ENCODE assay signal across 18 cellular contexts in the genomic region with DNA sequence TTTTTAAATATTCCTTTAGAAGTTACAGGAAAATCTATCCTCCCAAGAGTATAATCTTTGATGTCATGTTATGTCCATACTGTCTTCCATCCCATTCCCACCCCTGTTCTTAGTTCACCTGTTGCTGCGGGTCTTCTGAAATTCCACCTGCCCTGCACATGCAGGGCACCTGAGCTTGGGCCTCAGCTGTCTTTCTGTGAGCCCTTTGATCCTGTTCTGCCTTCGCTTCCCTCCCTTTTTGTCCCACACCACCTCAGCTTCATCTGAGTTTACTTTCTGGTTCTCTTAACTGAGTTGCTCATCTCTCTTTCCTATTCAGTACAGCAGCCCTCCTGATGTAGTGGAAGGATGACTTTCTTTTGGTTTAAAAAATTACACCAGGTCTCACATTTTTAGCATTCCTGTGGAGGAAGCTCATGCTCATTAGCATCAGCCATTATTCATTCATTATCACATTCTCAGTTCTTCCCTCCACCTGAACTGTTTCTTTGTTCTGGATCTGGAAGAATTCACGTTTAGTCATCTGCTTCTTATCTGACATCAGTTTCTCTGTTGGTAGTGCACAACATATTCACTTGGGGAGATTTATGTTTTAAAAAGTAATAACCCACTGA.
A peak's percentile ranks its signal among the peaks of the same experiment; 100 is the strongest.
DNase-seq lines count a peak whose midpoint lies in the region; ATAC-seq, FAIRE-seq and TF ChIP-seq lines count a peak whose summit lies in the region.
"Had no signal": no experiment of that assay in that cellular context is flagged by ENCODE, and none has a peak within 500 bp of the region (broad histone marks: within the 10 kb centered on the region; RNA-seq: fewer than 3 reads in every experiment).

No MANE protein-coding gene starts in this region.

- POLR2A ChIA-PET in H1 (lab: Charles Lee; ENCODE audit: partially characterized antibody), result interaction anchor here (1.1 to 1.9 kb wide), 3 partner anchors 10 to 14 kb away, joined by 4 to 8 read pairs (median 7); no protein-coding TSS in a partner anchor

- peak overlapping the region; percentile 51 for H4K5ac ChIP-seq in H1 (ENCODE audit: insufficient read length, low read depth, low read length)

- H2AFZ ChIP-seq in H1 (ENCODE audit: low read length), result no peak overlapping the region

- no peaks in the 10 kb centered on the region; the same call in 1 of the 2 replicates for H3K79me1 ChIP-seq in H1 (ENCODE audit: low read depth, low read length)

- peaks cover 0 to 36% of the 10 kb centered on the region in 2 experiments; a peak in 2 of 4 replicates for H3K79me2 ChIP-seq in H1 (ENCODE audit: control insufficient read depth in 1 of 2, insufficient read depth in 2 of 2, low read length in 2 of 2)

- H3K4me1 ChIP-seq in H1 (replicated peaks in 1 of 4; ENCODE audit: control insufficient read depth in 3 of 4, insufficient read depth in 4 of 4, low read length in 3 of 4), result peaks cover 2 to 11% (median 7%) of the 10 kb centered on the region in 4 experiments; a peak in 4 of 7 replicates
- peaks cover 36% of the 10 kb centered on the region; the same call in 1 of the 2 replicates for H3K4me1 ChIP-seq in iPS-20b (ENCODE audit: insufficient read depth, low read length)

- peak overlapping the region; percentile 53; the same call in 1 of the 2 replicates for H3K18ac ChIP-seq in H1 (ENCODE audit: extremely low read depth, low read length)

- peak overlapping the region; percentile 10 for H2BK120ac ChIP-seq in H1 (replicated peaks; ENCODE audit: low read depth, low read length)

- 0 out of 2 replicates have a peak overlapping the region, but pooled peaks have one; percentile 68 for H2BK20ac ChIP-seq in H1 (ENCODE audit: low read length)

- H3K27me3 ChIP-seq in H1 (replicated peaks in 1 of 4; ENCODE audit: control insufficient read depth in 3 of 4, extremely low read depth in 1 of 4, insufficient read depth in 3 of 4, low read length in 3 of 4), result no peaks in the 10 kb centered on the region
- H3K27me3 ChIP-seq in iPS-20b (ENCODE audit: insufficient read depth, low read length), result no peaks in the 10 kb centered on the region

- no peak for TF ChIP-seq RAD21 in H1 (IDR thresholded peaks at IDR 0.05 in 1 of 2, conservative IDR thresholded peaks at IDR 0.05 in 1 of 2; ENCODE audit: low read depth in 2 of 2, low read length in 2 of 2)

- no peak overlapping the region for H3K4ac ChIP-seq in H1 (replicated peaks; ENCODE audit: insufficient read length, low read depth, low read length)

- H3K56ac ChIP-seq in H1 (replicated peaks; ENCODE audit: insufficient read length, low read depth, low read length), result no peak overlapping the region

- H3K9me3 Mint-ChIP-seq in activated naive CD4-positive, alpha-beta T cell treated with anti-CD3 and anti-CD28 coated beads, Interleukin-2, amount 10 ng/mL, durations not matched to agents 7 days and 5 days, result peaks cover 2% of the 10 kb centered on the region
- H3K9me3 Mint-ChIP-seq in progenitor cell of endocrine pancreas (ENCODE audit: low read depth), result peaks cover 3% of the 10 kb centered on the region

- no peak overlapping the region; a peak in 1 of 7 replicates for H3K9ac ChIP-seq in H1 (replicated peaks in 1 of 4; ENCODE audit: extremely low read depth in 1 of 4, low read depth in 3 of 4, low read length in 3 of 4)
- peak overlapping the region; percentile 44; the same call in 1 of the 2 replicates for H3K9ac ChIP-seq in iPS-20b (ENCODE audit: low read depth, low read length)

- H3K4me3 Mint-ChIP-seq in activated naive CD4-positive, alpha-beta T cell treated with anti-CD3 and anti-CD28 coated beads, Interleukin-2, amount 10 ng/mL, durations not matched to agents 7 days and 5 days, result no peak overlapping the region
- no peak overlapping the region for H3K4me3 Mint-ChIP-seq in progenitor cell of endocrine pancreas (ENCODE audit: low read depth)

- H3K27me3 Mint-ChIP-seq in activated naive CD4-positive, alpha-beta T cell treated with anti-CD3 and anti-CD28 coated beads, Interleukin-2, amount 10 ng/mL, durations not matched to agents 7 days and 5 days, result no peaks in the 10 kb centered on the region
- H3K27me3 Mint-ChIP-seq in progenitor cell of endocrine pancreas, result peaks cover 3% of the 10 kb centered on the region

- H3K14ac ChIP-seq in H1 (ENCODE audit: insufficient read length), result no peak overlapping the region

- H4K8ac ChIP-seq in H1 (ENCODE audit: extremely low read depth, insufficient read depth, low read length), result no peak overlapping the region

- H2BK5ac ChIP-seq in H1 (ENCODE audit: low read depth, low read length), result peak overlapping the region; percentile 90

- peak overlapping the region; percentile 37 to 41 for H3K4me2 ChIP-seq in H1 (ENCODE audit: insufficient read depth in 1 of 2, low read depth in 2 of 2, low read length in 2 of 2)

- no peaks in the 10 kb centered on the region for H3K4me1 Mint-ChIP-seq in activated naive CD4-positive, alpha-beta T cell treated with anti-CD3 and anti-CD28 coated beads, Interleukin-2, amount 10 ng/mL, durations not matched to agents 7 days and 5 days
- peaks cover 11% of the 10 kb centered on the region for H3K4me1 Mint-ChIP-seq in progenitor cell of endocrine pancreas (ENCODE audit: low read depth)

- H3K23ac ChIP-seq in H1 (ENCODE audit: insufficient read length), result no peak overlapping the region

- no peak for DNase-seq in activated naive CD4-positive, alpha-beta T cell treated with anti-CD3 and anti-CD28 coated beads, Interleukin-2, amount 10 ng/mL, durations not matched to agents 7 days and 5 days
- no peak for DNase-seq in activated naive CD4-positive, alpha-beta T cell treated with Interleukin-2 at 50 U/mL for 16 hours
- DNase-seq in H1 (ENCODE audit: low read depth in 1 of 2, low spot score in 2 of 2) (peak in 1 of 2 experiments; percentile 25), progenitor cell of endocrine pancreas (ENCODE audit: low spot score, unreplicated experiment) (no peak), NCI-H1092 treated with DMSO at 0.1 percent for 48 hours (lab: John Stamatoyannopoulos, UW) (no peak), C1 segment of cervical spinal cord (lab: John Stamatoyannopoulos, UW) (no peak)
- DNase-seq: DMS 273 treated with DMSO at 0.1 percent for 48 hours, DND-41, GDM1, KBM-7, NCI-H1694 treated with DMSO at 0.1 percent for 48 hours, NCI-H510A, NCI-H774, OCI-M1, Right ventricle myocardium superior had no signal

- H3K23me2 ChIP-seq in H1 (ENCODE audit: low read depth, low read length), result no peaks in the 10 kb centered on the region

- H3K36me3 ChIP-seq in H1 (ENCODE audit: control insufficient read depth in 2 of 4, insufficient read depth in 4 of 4, low read length in 3 of 4) (peaks cover 0 to 16% (median 0%) of the 10 kb centered on the region in 4 experiments; a peak in 2 of 8 replicates), iPS-20b (ENCODE audit: insufficient read depth, low read depth, low read length) (peaks cover 3% of the 10 kb centered on the region; the same call in 1 of the 2 replicates)

- peak overlapping the region; percentile 46 for H4K91ac ChIP-seq in H1 (replicated peaks; ENCODE audit: insufficient read length, low read length)

- H3K36me3 Mint-ChIP-seq in activated naive CD4-positive, alpha-beta T cell treated with anti-CD3 and anti-CD28 coated beads, Interleukin-2, amount 10 ng/mL, durations not matched to agents 7 days and 5 days, result no peaks in the 10 kb centered on the region
- H3K36me3 Mint-ChIP-seq in progenitor cell of endocrine pancreas (ENCODE audit: insufficient read depth), result peaks cover 1% of the 10 kb centered on the region

- H4K20me1 ChIP-seq in H1 (replicated peaks in 1 of 2; ENCODE audit: control insufficient read depth in 1 of 2, insufficient read depth in 2 of 2, low read length in 2 of 2), result peaks cover 0 to 2% of the 10 kb centered on the region in 2 experiments

- ATAC-seq in GM19467 (IDR thresholded peaks at IDR 0.05; ENCODE audit: unreplicated experiment), result no peak

- TF ChIP-seq CTCF in H1 (IDR thresholded peaks at IDR 0.05; ENCODE audit: control extremely low read depth in 1 of 3, insufficient read depth in 1 of 3, low read depth in 1 of 3, low read length in 3 of 3) (no peak), progenitor cell of endocrine pancreas (IDR thresholded peaks at IDR 0.05; ENCODE audit: unreplicated experiment) (no peak)

- H2BK12ac ChIP-seq in H1 (ENCODE audit: low read depth, low read length), result peak overlapping the region; percentile 94

- H3K4me3 ChIP-seq in H1 (ENCODE audit: extremely low read depth in 1 of 4, insufficient read depth in 2 of 4, low read depth in 3 of 4, low read length in 4 of 4) (peak overlapping the region in 1 of 4 experiments; percentile 16; a peak in 1 of 8 replicates), iPS-20b (ENCODE audit: low read length) (no peak overlapping the region)

- TF ChIP-seq POLR2A in H1 (IDR thresholded peaks at IDR 0.05; ENCODE audit: control extremely low read depth in 1 of 2, low read depth in 2 of 2, low read length in 2 of 2), result no peak

- WGBS in H1 (ENCODE audit: extremely low coverage in 1 of 2, insufficient coverage in 1 of 2, insufficient read length in 1 of 2, insufficient replicate concordance in 2 of 2, low coverage in 1 of 2, low lambda C conversion rate in 2 of 2, missing lambda C conversion rate in 1 of 2), 2 experiments, result 37% methylated on average over 3 of the region's 3 CpGs; no CpG with 5 or more reads in 1 of the 2 experiments

- FAIRE-seq in H1 (lab: Jason Lieb, UNC), result peak; percentile 81

- H2AK5ac ChIP-seq in H1 (ENCODE audit: low read depth, low read length), result no peak overlapping the region

- no peak for TF ChIP-seq EP300 in H1 (IDR thresholded peaks at IDR 0.05; ENCODE audit: borderline replicate concordance in 1 of 2, low read depth in 2 of 2, low read length in 2 of 2)

- CTCF ChIA-PET in activated naive CD4-positive, alpha-beta T cell treated with anti-CD3 and anti-CD28 coated beads, Interleukin-2, amount 10 ng/mL, durations not matched to agents 7 days and 5 days (lab: Charles Lee), result no interaction called here
- CTCF ChIA-PET in H1 (lab: Charles Lee; ENCODE audit: partially characterized antibody), result interaction anchor here (1.0 to 1.4 kb wide), 3 partner anchors 8 to 139 kb away, joined by 3 to 5 read pairs (median 4); no protein-coding TSS in a partner anchor

- no peak overlapping the region; the same call in 1 of the 2 replicates for H2BK15ac ChIP-seq in H1 (ENCODE audit: low read length)

- H3K27ac ChIP-seq in H1 (ENCODE audit: low read depth, low read length) (0 out of 2 replicates have a peak overlapping the region, but pooled peaks have one; percentile 17), iPS-20b (ENCODE audit: low read length) (no peak overlapping the region)
- H3K27ac ChIP-seq: 22Rv1 had no signal

- peaks cover 6 to 9% of the 10 kb centered on the region in 2 experiments; a peak in 2 of 4 replicates for H3K9me3 ChIP-seq in H1 (ENCODE audit: insufficient read depth in 2 of 2, low read depth in 1 of 2, low read length in 1 of 2)
- H3K9me3 ChIP-seq in iPS-20b (ENCODE audit: insufficient read depth, low read depth, low read length), result no peaks in the 10 kb centered on the region; the same call in 1 of the 2 replicates

- H3K27ac Mint-ChIP-seq in activated naive CD4-positive, alpha-beta T cell treated with anti-CD3 and anti-CD28 coated beads, Interleukin-2, amount 10 ng/mL, durations not matched to agents 7 days and 5 days, result peak overlapping the region; percentile 67
- H3K27ac Mint-ChIP-seq in progenitor cell of endocrine pancreas, result peak overlapping the region; percentile 89

TF ChIP-seq in H1, 55 proteins besides CTCF, POLR2A, EP300 and RAD21 (continues in another document):
- no peak for TF ChIP-seq HDAC6 (IDR thresholded peaks at IDR 0.05; ENCODE audit: low read depth, low read length)
